ENCODE assay signal across 8 cellular contexts in the genomic region with DNA sequence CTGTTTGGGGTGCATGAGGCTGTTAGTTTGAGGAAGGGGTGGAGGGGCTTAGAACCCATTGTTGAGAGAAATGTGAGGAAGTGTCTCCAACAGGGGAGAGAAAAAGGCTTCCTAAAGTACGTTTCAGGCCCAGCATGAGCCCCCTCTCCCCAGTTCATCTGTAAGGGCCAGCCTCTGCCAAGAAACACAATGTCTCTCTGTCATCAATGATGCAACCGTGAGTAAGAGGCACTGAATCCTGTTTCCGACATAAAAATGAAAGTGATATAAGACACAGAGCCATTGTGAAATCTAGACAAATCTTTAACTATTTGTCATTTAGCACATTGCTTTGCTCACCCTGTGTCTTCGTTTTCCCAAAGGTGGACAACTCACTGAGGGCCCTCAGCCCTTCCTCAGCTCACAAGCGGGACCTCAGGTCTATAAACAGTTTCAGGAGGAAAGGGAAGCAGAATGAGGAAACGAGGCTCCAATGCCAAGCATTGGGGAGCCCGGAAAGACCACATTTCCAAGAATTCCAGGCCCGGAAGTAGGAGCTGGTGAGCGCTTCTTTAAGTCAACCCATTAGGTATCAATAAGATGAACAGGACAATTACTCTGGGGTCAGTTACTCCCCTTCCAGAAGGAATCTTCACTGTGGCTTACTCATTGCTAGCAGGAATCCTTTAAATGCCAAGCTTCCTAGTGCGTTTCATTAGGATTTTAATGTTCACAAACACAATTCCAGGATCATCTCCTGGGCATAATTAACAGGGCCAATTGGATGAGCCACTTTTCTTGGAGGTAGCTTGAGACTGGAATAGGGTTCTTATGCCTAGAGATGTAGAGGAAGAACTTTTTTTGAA. TPM values are rescaled to one million over a fixed set of nuclear protein-coding genes. Genes with fewer than 3 reads are reported as not detected.
DNase-seq lines count a peak whose midpoint lies in the region; ATAC-seq and TF ChIP-seq lines count a peak whose summit lies in the region.

No MANE protein-coding gene starts in this region.

- H2AFZ ChIP-seq in fibroblast of lung (ENCODE audit: low read length), result peak overlapping the region; percentile 60

- DNase-seq in EL (peak; percentile 94), Panc1 (ENCODE audit: low read depth, low spot score) (peak; percentile 43), fibroblast of lung (ENCODE audit: low read depth in 2 of 2) (peak; percentile 89 to 97), renal cortical epithelial cell (ENCODE audit: low read depth) (peak; percentile 92), activated T-cell treated with anti-CD3 and anti-CD28 coated beads for 4 hours (no peak), NCI-H2171 (lab: John Stamatoyannopoulos, UW) (no peak), NCI-H1105 (lab: John Stamatoyannopoulos, UW) (no peak)

- no peak for TF ChIP-seq CTCF in Panc1 (IDR thresholded peaks at IDR 0.05)
- TF ChIP-seq CTCF in fibroblast of lung (conservative IDR thresholded peaks at IDR 0.05 in 1 of 2, IDR thresholded peaks at IDR 0.05 in 1 of 2; ENCODE audit: low read depth in 1 of 2, low read length in 2 of 2), result no peak

- in situ Hi-C loops in Panc1 (cut with HindIII; ENCODE audit: low pct_unique_long_range_greater_than_20kb, low sequenced_read_pairs), result no loop called here

- H3K27ac ChIP-seq in Panc1 (ENCODE audit: low read length) (peak overlapping the region; percentile 5; the same call in 1 of the 2 replicates), fibroblast of lung (ENCODE audit: insufficient read depth, low read length) (peak overlapping the region; percentile 82)

- H3K4me1 ChIP-seq in Panc1 (ENCODE audit: control insufficient read depth, insufficient read depth, low read length) (no peaks in the 10 kb centered on the region), fibroblast of lung (ENCODE audit: control insufficient read depth, extremely low read depth, insufficient read depth, low read length) (peaks cover 13% of the 10 kb centered on the region)

- H3K4me3 ChIP-seq in Panc1 (ENCODE audit: low read depth in 2 of 2, low read length in 2 of 2) (no peak overlapping the region), fibroblast of lung (replicated peaks in 1 of 4; ENCODE audit: control extremely low read depth in 1 of 4, insufficient read depth in 1 of 4, low read depth in 3 of 4, low read length in 4 of 4) (peak overlapping the region in 2 of 4 experiments; percentile 12 to 20)

- H4K20me1 ChIP-seq in fibroblast of lung (ENCODE audit: control insufficient read depth, extremely low read depth, insufficient read depth, low read length), result no peaks in the 10 kb centered on the region

- H3K9ac ChIP-seq in fibroblast of lung (ENCODE audit: insufficient read depth, low read length), result peak overlapping the region; percentile 17

- POLR2A ChIA-PET in Panc1 (lab: Charles Lee), result no interaction called here

- H3K36me3 ChIP-seq in Panc1 (ENCODE audit: control insufficient read depth, insufficient read depth, low read length), result no peaks in the 10 kb centered on the region
- H3K36me3 ChIP-seq in fibroblast of lung (ENCODE audit: control insufficient read depth, insufficient read depth, low read length), result no peaks in the 10 kb centered on the region

- CTCF ChIA-PET in Panc1 (lab: Charles Lee), result no interaction called here

- no TSS peak for BruUV-seq in Panc1 (replicated peaks; lab: Mats Ljungman, UMichigan)

- peak overlapping the region; percentile 78 for H3K4me2 ChIP-seq in fibroblast of lung (ENCODE audit: extremely low read depth, insufficient read depth, low read length)

- H3K79me2 ChIP-seq in fibroblast of lung (ENCODE audit: control insufficient read depth, insufficient read depth, low read length), result no peaks in the 10 kb centered on the region

- intact Hi-C loops in Panc1 (cut with micrococcal nuclease; ENCODE audit: unreplicated experiment), result no loop called here

- no peaks in the 10 kb centered on the region for H3K9me3 ChIP-seq in Panc1 (ENCODE audit: control insufficient read depth, insufficient read depth, low read depth, low read length)
- no peaks in the 10 kb centered on the region for H3K9me3 ChIP-seq in fibroblast of lung (ENCODE audit: control insufficient read depth, insufficient read depth, low read depth, low read length)

- ATAC-seq in Panc1, result no peak
- no peak for ATAC-seq in HG02852 (IDR thresholded peaks at IDR 0.05; ENCODE audit: unreplicated experiment)

- no peaks in the 10 kb centered on the region for H3K27me3 ChIP-seq in Panc1 (ENCODE audit: control insufficient read depth, insufficient read depth, low read length)
- no peaks in the 10 kb centered on the region for H3K27me3 ChIP-seq in fibroblast of lung (ENCODE audit: control insufficient read depth, insufficient read depth, low read length)

RNA-seq across cellular contexts. Expression of a gene that starts 59.0 kb away (rescaled TPM):
- 5.2 TPM for total RNA-seq in Panc1 (2021; ENCODE audit: unreplicated experiment)
- 2.9 TPM for polyA plus RNA-seq in Panc1 (2012; ENCODE audit: insufficient read length)
- 22.9 and 32.7 TPM in 2 replicates for total RNA-seq in fibroblast of lung
- polyA plus RNA-seq in fibroblast of lung, result 10.3 and 28.0 TPM in 2 replicates
- polyA plus RNA-seq in fibroblast of lung (2012), result 14.2 and 38.4 TPM in 2 replicates
- 5.0 and 10.7 TPM in 2 replicates for polyA minus RNA-seq in fibroblast of lung (ENCODE audit: low replicate concordance)
- total RNA-seq in renal cortical epithelial cell, result 3.2 and 3.3 TPM in 2 replicates

Comparison
In these comparisons a context has a peak if more than half of its experiments do, and no peak if none do; other contexts are left out.
1. DNase-seq: peak in EL (single experiment), Panc1 (single experiment), fibroblast of lung (2 of 2) and renal cortical epithelial cell (single experiment); none in activated T-cell treated with anti-CD3 and anti-CD28 coated beads for 4 hours (single experiment), NCI-H2171 (single experiment) and NCI-H1105 (single experiment).